Comparison of ENCODE assay signal across 28 cellular contexts in genomic region chr5:142300677-142301076, GRCh38. TPM values are rescaled to one million over a fixed set of nuclear protein-coding genes. Genes with fewer than 3 reads are reported as not detected.
DNase-seq lines count a peak whose midpoint lies in the region; ATAC-seq, FAIRE-seq and TF ChIP-seq lines count a peak whose summit lies in the region.
"Had no signal": no experiment of that assay in that cellular context is flagged by ENCODE, and none has a peak within 500 bp of the region (broad histone marks: within the 10 kb centered on the region; RNA-seq: fewer than 3 reads in every experiment).

No MANE protein-coding gene starts in this region.

- H3K27me3 ChIP-seq in GM23338 (ENCODE audit: insufficient read depth), result no peaks in the 10 kb centered on the region
- H3K27me3 ChIP-seq in ascending aorta, result no peaks in the 10 kb centered on the region
- no peaks in the 10 kb centered on the region for H3K27me3 ChIP-seq in endothelial cell of umbilical vein (ENCODE audit: control insufficient read depth in 2 of 2, insufficient read depth in 2 of 2, low read length in 2 of 2)
- H3K27me3 ChIP-seq in mucosa of rectum (ENCODE audit: control insufficient read depth in 2 of 2, insufficient read depth in 2 of 2, low read length in 2 of 2), result no peaks in the 10 kb centered on the region
- no peaks in the 10 kb centered on the region for H3K27me3 ChIP-seq in prostate gland (replicated peaks; ENCODE audit: insufficient read depth)
- H3K27me3 ChIP-seq: BLaER1 treated with 17β-estradiol and CSF1 and Interleukin-3, amounts not matched to agents 10 nM and 100 nM had no signal

- no peaks in the 10 kb centered on the region; the same call in 1 of the 2 replicates for H3K36me3 ChIP-seq in GM23338 (ENCODE audit: insufficient read depth)
- H3K36me3 ChIP-seq in ascending aorta, result no peaks in the 10 kb centered on the region
- no peaks in the 10 kb centered on the region for H3K36me3 ChIP-seq in endothelial cell of umbilical vein (ENCODE audit: control insufficient read depth in 2 of 2, extremely low read depth in 1 of 2, insufficient read depth in 2 of 2, low read length in 2 of 2)
- no peaks in the 10 kb centered on the region for H3K36me3 ChIP-seq in mucosa of rectum (ENCODE audit: control insufficient read depth in 2 of 2, insufficient read depth in 2 of 2, low read length in 2 of 2)
- no peaks in the 10 kb centered on the region for H3K36me3 ChIP-seq in prostate gland
- H3K36me3 ChIP-seq: BLaER1 treated with 17β-estradiol and CSF1 and Interleukin-3, amounts not matched to agents 10 nM and 100 nM had no signal

- BruUV-seq in endothelial cell of umbilical vein (replicated peaks; lab: Mats Ljungman, UMichigan), result no TSS peak

- H3K27ac ChIP-seq in GM23338 (ENCODE audit: low read depth), result 0 out of 2 replicates have a peak overlapping the region, but pooled peaks have one; percentile 19
- peak overlapping the region; percentile 9 to 52 for H3K27ac ChIP-seq in ascending aorta
- no peak overlapping the region for H3K27ac ChIP-seq in endothelial cell of umbilical vein (ENCODE audit: insufficient read depth, low read depth, low read length)
- peak overlapping the region; percentile 67 to 72 for H3K27ac ChIP-seq in mucosa of rectum (ENCODE audit: low read depth in 2 of 2, low read length in 2 of 2)
- H3K27ac ChIP-seq in prostate gland, result no peak overlapping the region
- H3K27ac ChIP-seq: 22Rv1; A549; BLaER1 treated with 17β-estradiol and CSF1 and Interleukin-3, amounts not matched to agents 10 nM and 100 nM; C4-2B had no signal

- H3K4me1 ChIP-seq in GM23338 (ENCODE audit: insufficient read depth) (peaks cover 42% of the 10 kb centered on the region), ascending aorta (peaks cover 7 to 33% of the 10 kb centered on the region in 2 donors), endothelial cell of umbilical vein (ENCODE audit: control insufficient read depth, extremely low read depth, insufficient read depth, low read length) (peaks cover 21% of the 10 kb centered on the region), mucosa of rectum (ENCODE audit: control insufficient read depth in 2 of 2, insufficient read depth in 2 of 2, low read length in 2 of 2) (peaks cover 17 to 40% of the 10 kb centered on the region in 2 donors), prostate gland (replicated peaks) (no peaks in the 10 kb centered on the region)
- H3K4me1 ChIP-seq: A549 had no signal

- H3K9me3 ChIP-seq in ascending aorta (no peaks in the 10 kb centered on the region), endothelial cell of umbilical vein (replicated peaks; ENCODE audit: control insufficient read depth, insufficient read depth, low read length) (no peaks in the 10 kb centered on the region), mucosa of rectum (ENCODE audit: control insufficient read depth in 2 of 2, low read length in 2 of 2) (no peaks in the 10 kb centered on the region), prostate gland (no peaks in the 10 kb centered on the region)
- H3K9me3 ChIP-seq: A549; BLaER1 treated with 17β-estradiol and CSF1 and Interleukin-3, amounts not matched to agents 10 nM and 100 nM; Caco-2 had no signal

- H2AFZ ChIP-seq in GM23338 (no peak overlapping the region), endothelial cell of umbilical vein (ENCODE audit: low read depth, low read length) (no peak overlapping the region)

- H3K9ac ChIP-seq in endothelial cell of umbilical vein (replicated peaks; ENCODE audit: extremely low read depth, insufficient read depth, low read length) (no peak overlapping the region), mucosa of rectum (ENCODE audit: low read depth in 1 of 2, low read length in 2 of 2) (peak overlapping the region in 1 of 2 donors; percentile 6)
- H3K9ac ChIP-seq: BLaER1 treated with 17β-estradiol and CSF1 and Interleukin-3, amounts not matched to agents 10 nM and 100 nM had no signal

- H3K4me3 ChIP-seq in GM23338, result no peak overlapping the region
- no peak overlapping the region for H3K4me3 ChIP-seq in ascending aorta
- H3K4me3 ChIP-seq in endothelial cell of umbilical vein (replicated peaks in 1 of 3; ENCODE audit: insufficient read depth in 1 of 3, low read depth in 1 of 3, low read length in 3 of 3), result no peak overlapping the region
- no peak overlapping the region for H3K4me3 ChIP-seq in mucosa of rectum (ENCODE audit: low read length in 2 of 2)
- H3K4me3 ChIP-seq in prostate gland, result no peak overlapping the region
- H3K4me3 ChIP-seq: A549; BLaER1 treated with 17β-estradiol and CSF1 and Interleukin-3, amounts not matched to agents 10 nM and 100 nM; GM12878 had no signal

- H3K27me3 Mint-ChIP-seq in GM23338 (ENCODE audit: insufficient read depth, low read depth, poor library complexity) (peaks cover 9% of the 10 kb centered on the region), type B pancreatic cell (no peaks in the 10 kb centered on the region)
- H3K27me3 Mint-ChIP-seq: CD4-positive, alpha-beta T cell had no signal

- no peak for ATAC-seq in GM23338
- no peak for ATAC-seq in GM21515 (IDR thresholded peaks at IDR 0.05; ENCODE audit: unreplicated experiment)
- no peak for ATAC-seq in GM18870 (IDR thresholded peaks at IDR 0.05; ENCODE audit: unreplicated experiment)
- ATAC-seq: A549; CD8-positive, alpha-beta T cell had no signal

- no peaks in the 10 kb centered on the region for H3K9me2 ChIP-seq in GM23338 (ENCODE audit: insufficient read depth)

- TF ChIP-seq POLR2A in endothelial cell of umbilical vein (IDR thresholded peaks at IDR 0.05; ENCODE audit: low read depth, low read length) (no peak), prostate gland (IDR thresholded peaks at IDR 0.05) (no peak)

- H3K27ac Mint-ChIP-seq in GM23338 (no peak overlapping the region), type B pancreatic cell (no peak overlapping the region)
- H3K27ac Mint-ChIP-seq: B cell; CD4-positive, alpha-beta T cell; CD8-positive, alpha-beta T cell had no signal

- DNase-seq in GM23338 (ENCODE audit: low spot score) (no peak), ascending aorta (ENCODE audit: low spot score in 2 of 2) (no peak), endothelial cell of umbilical vein (ENCODE audit: low read depth, low spot score) (no peak), prostate gland (ENCODE audit: low spot score) (no peak), type B pancreatic cell (ENCODE audit: extremely low spot score, unreplicated experiment) (no peak)
- DNase-seq: AML-193; Caco-2; Calu3; CD4-positive, alpha-beta T cell; CD8-positive, alpha-beta T cell; DMS53; DMS79; DND-41; EL; GDM1 had no signal

- no peak for TF ChIP-seq CTCF in GM23338 (conservative IDR thresholded peaks at IDR 0.05; ENCODE audit: low read depth in 2 of 2)
- no peak for TF ChIP-seq CTCF in ascending aorta (IDR thresholded peaks at IDR 0.05)
- TF ChIP-seq CTCF in endothelial cell of umbilical vein (IDR thresholded peaks at IDR 0.05; ENCODE audit: extremely low read depth in 1 of 2, insufficient read depth in 1 of 2, low read depth in 1 of 2, low read length in 2 of 2), result no peak
- TF ChIP-seq CTCF in prostate gland (IDR thresholded peaks at IDR 0.05), result no peak
- no peak for TF ChIP-seq CTCF in type B pancreatic cell (conservative IDR thresholded peaks at IDR 0.05)

- dilution Hi-C loops in endothelial cell of umbilical vein (cut with MboI; ENCODE audit: extremely low pct_ligation_motif_present, low sequenced_read_pairs), result no loop called here

- H3K79me2 ChIP-seq in GM23338 (replicated peaks; ENCODE audit: insufficient read depth) (peaks cover 89% of the 10 kb centered on the region), endothelial cell of umbilical vein (ENCODE audit: control insufficient read depth, insufficient read depth, low read length) (peaks cover 2% of the 10 kb centered on the region)

- H4K20me1 ChIP-seq in GM23338 (replicated peaks; ENCODE audit: insufficient read depth) (peaks cover 10% of the 10 kb centered on the region; the same call in 1 of the 2 replicates), endothelial cell of umbilical vein (replicated peaks; ENCODE audit: control insufficient read depth, extremely low read depth, insufficient read depth, low read length) (no peaks in the 10 kb centered on the region)

- peak; percentile 38 for FAIRE-seq in endothelial cell of umbilical vein (lab: Jason Lieb, UNC)
- FAIRE-seq: A549, D721Med, GM12878, GM12892, GM18507, GM19239 had no signal

- CTCF ChIA-PET in endothelial cell of umbilical vein (lab: Charles Lee), result interaction anchor here (1.6 kb wide), 1 partner anchor 20 kb away, joined by 4 read pairs; no protein-coding TSS in a partner anchor

- no peaks in the 10 kb centered on the region for H3K9me1 ChIP-seq in endothelial cell of umbilical vein (replicated peaks; ENCODE audit: control insufficient read depth, extremely low read depth, insufficient read depth, low read length)

- no peaks in the 10 kb centered on the region; the same call in 1 of the 3 replicates for H3K9me3 Mint-ChIP-seq in GM23338
- H3K9me3 Mint-ChIP-seq in type B pancreatic cell, result no peaks in the 10 kb centered on the region
- H3K9me3 Mint-ChIP-seq: CD4-positive, alpha-beta T cell; CD8-positive, alpha-beta T cell had no signal

- H3K36me3 Mint-ChIP-seq in GM23338 (ENCODE audit: low read depth) (peaks cover 24% of the 10 kb centered on the region), type B pancreatic cell (no peaks in the 10 kb centered on the region)
- H3K36me3 Mint-ChIP-seq: CD8-positive, alpha-beta T cell had no signal

- POLR2A ChIA-PET in endothelial cell of umbilical vein (lab: Charles Lee), result no interaction called here

- 94% methylated on average over 8 of the region's 8 CpGs for WGBS in prostate gland

- peaks cover 49% of the 10 kb centered on the region for H3K4me1 Mint-ChIP-seq in GM23338
- H3K4me1 Mint-ChIP-seq in type B pancreatic cell (ENCODE audit: unreplicated experiment), result peaks cover 47% of the 10 kb centered on the region
- H3K4me1 Mint-ChIP-seq: B cell had no signal

- H3K4me2 ChIP-seq in GM23338, result no peak overlapping the region
- no peak overlapping the region for H3K4me2 ChIP-seq in endothelial cell of umbilical vein (ENCODE audit: insufficient read depth, low read length)
- H3K4me2 ChIP-seq: A549; BLaER1 treated with 17β-estradiol and CSF1 and Interleukin-3, amounts not matched to agents 10 nM and 100 nM had no signal

- H3F3A ChIP-seq in GM23338 (replicated peaks; ENCODE audit: low read depth), result peaks cover 46% of the 10 kb centered on the region

- no peak overlapping the region for H3K4me3 Mint-ChIP-seq in GM23338
- H3K4me3 Mint-ChIP-seq in type B pancreatic cell, result no peak overlapping the region
- H3K4me3 Mint-ChIP-seq: B cell; CD4-positive, alpha-beta T cell; CD8-positive, alpha-beta T cell had no signal

- intact Hi-C loops in ascending aorta (cut with DNase I), result no loop called here
- intact Hi-C loops in endothelial cell of umbilical vein (cut with micrococcal nuclease), result no loop called here
- intact Hi-C loops in prostate gland (cut with DNase I), result no loop called here

RNA-seq across cellular contexts. Expression of gene SPRY4, which starts 24.1 kb away (rescaled TPM):
- total RNA-seq in GM23338 (2014; rRNA removed; shearing (Covaris generic)), result 177 and 240 TPM in 2 replicates
- 70.6 and 70.9 TPM in 2 replicates for polyA plus RNA-seq in GM23338 (2016; fragmentation: Nextera tagmentation; extraction: Ambion mirVana)
- 111 TPM for total RNA-seq in ascending aorta
- total RNA-seq in endothelial cell of umbilical vein, result 33.9 and 49.5 TPM in 2 replicates
- 9.3 and 11.0 TPM in 2 replicates for polyA plus RNA-seq in endothelial cell of umbilical vein
- polyA plus RNA-seq in endothelial cell of umbilical vein (2011; cell fraction: cytosol; rRNA removed), result 5.0 and 5.8 TPM in 2 replicates
- 25.1 and 30.8 TPM in 2 replicates for polyA plus RNA-seq in endothelial cell of umbilical vein (2011; cell fraction: nucleus; rRNA removed)
- 13.8 TPM in 2 replicates for polyA plus RNA-seq in endothelial cell of umbilical vein (2012)
- polyA minus RNA-seq in endothelial cell of umbilical vein, result 26.3 and 27.7 TPM in 2 replicates
- polyA minus RNA-seq in endothelial cell of umbilical vein (2011; cell fraction: cytosol; rRNA and poly(A)+ RNA removed), result not detected
- polyA minus RNA-seq in endothelial cell of umbilical vein (2011; cell fraction: nucleus; rRNA and poly(A)+ RNA removed), result 36.6 and 53.5 TPM in 2 replicates
- 10 to 100 TPM in 1 of 2 donors, 1 to 10 TPM in 1; 7.5 to 11.5 TPM for total RNA-seq in prostate gland
- total RNA-seq in type B pancreatic cell (ENCODE audit: low replicate concordance), result 16.1 and 20.7 TPM in 2 replicates
- total RNA-seq: B cell had no signal

Comparison
In these comparisons a context has a peak if more than half of its experiments do, and no peak if none do; other contexts are left out.
1. H3K27ac ChIP-seq: peak in GM23338 (single experiment), ascending aorta (2 of 2) and mucosa of rectum (2 of 2); none in endothelial cell of umbilical vein (single experiment) and prostate gland (0 of 2).